8 cellular contexts compared by ENCODE assay signal in genomic region chr6:37704498-37704897, GRCh38. TPM values are rescaled to one million over a fixed set of nuclear protein-coding genes. Genes with fewer than 3 reads are reported as not detected.
DNase-seq lines count a peak whose midpoint lies in the region; ATAC-seq and TF ChIP-seq lines count a peak whose summit lies in the region.
"Not testable (repeated sequence)": the region's sequence is repeated elsewhere in the genome, so short reads cannot be mapped to it uniquely, and the experiment has no call there.

No MANE protein-coding gene starts in this region.

- not testable (repeated sequence) for H2AK9ac ChIP-seq in IMR-90 (replicated peaks; ENCODE audit: low read depth, low read length, poor library complexity)

- not testable (repeated sequence) for TF ChIP-seq RAD21 in IMR-90 (IDR thresholded peaks at IDR 0.05; ENCODE audit: low read length)

- not testable (repeated sequence) for H4K20me1 ChIP-seq in BLaER1; IMR-90 (ENCODE audit: insufficient read depth, low read length); fibroblast of lung (ENCODE audit: control insufficient read depth, extremely low read depth, insufficient read depth, low read length)

- H2AK5ac ChIP-seq in IMR-90 (ENCODE audit: low read depth, low read length): peak overlapping the region; percentile 59; the same call in 1 of the 2 replicates

- H2BK120ac ChIP-seq in IMR-90 (ENCODE audit: low read depth, low read length): not testable (repeated sequence)

- 0 out of 2 replicates have a peak overlapping the region, but pooled peaks have one; percentile 27 for H3K23ac ChIP-seq in IMR-90 (ENCODE audit: low read depth, low read length)

- H3K9me3 ChIP-seq in BLaER1; IMR-90 (ENCODE audit: control insufficient read depth, insufficient read depth, low read length); adipocyte (ENCODE audit: control insufficient read depth, low read length); fibroblast of lung (ENCODE audit: control insufficient read depth, insufficient read depth, low read depth, low read length); tibial artery: not testable (repeated sequence)

- H3K9me1 ChIP-seq in IMR-90 (ENCODE audit: insufficient read depth, low read length): not testable (repeated sequence)

- not testable (repeated sequence) for H3K18ac ChIP-seq in IMR-90 (ENCODE audit: low read depth, low read length)

- not testable (repeated sequence) for H3K36me3 ChIP-seq in BLaER1; IMR-90 (ENCODE audit: control insufficient read depth, insufficient read depth, low read length); adipocyte (ENCODE audit: control insufficient read depth, insufficient read depth, low read length, severe bottlenecking); fibroblast of lung (ENCODE audit: control insufficient read depth, insufficient read depth, low read length); tibial artery

- not testable (repeated sequence) for H2BK5ac ChIP-seq in IMR-90 (ENCODE audit: low read depth, low read length, poor library complexity, severe bottlenecking)

- not testable (repeated sequence) for H3K4me3 ChIP-seq in BLaER1; IMR-90 (ENCODE audit: insufficient read depth, low read depth, low read length); fibroblast of lung (replicated peaks in 1 of 4; ENCODE audit: control extremely low read depth in 1 of 4, insufficient read depth in 1 of 4, low read depth in 3 of 4, low read length in 4 of 4); tibial artery
- peak overlapping the region; percentile 75 for H3K4me3 ChIP-seq in adipocyte (ENCODE audit: low read length)

- in situ Hi-C loops in IMR-90 (cut with MboI; ENCODE audit: low sequenced_read_pairs): loop anchor here (10.0 kb wide), 1 partner anchor 300 kb away; no protein-coding TSS in a partner anchor

- H3K9ac ChIP-seq in BLaER1; IMR-90 (ENCODE audit: low read depth, low read length); fibroblast of lung (ENCODE audit: insufficient read depth, low read length): not testable (repeated sequence)
- H3K9ac ChIP-seq in adipocyte (ENCODE audit: low read length): peak overlapping the region; percentile 77

- H3K36me3 Mint-ChIP-seq in activated CD4-positive, alpha-beta memory T cell treated with anti-CD3 and anti-CD28 coated beads, Interleukin-2, amount 10 ng/mL, durations not matched to agents 7 days and 5 days (ENCODE audit: low read depth); naive B cell; progenitor cell of endocrine pancreas (ENCODE audit: insufficient read depth): not testable (repeated sequence)

- H2AFZ ChIP-seq in IMR-90 (replicated peaks; ENCODE audit: low read length, poor library complexity); fibroblast of lung (ENCODE audit: low read length): not testable (repeated sequence)

- ATAC-seq in IMR-90 (ENCODE audit: low read depth); naive B cell (ENCODE audit: low read depth in 2 of 2): not testable (repeated sequence)

- intact Hi-C loops in IMR-90 (cut with micrococcal nuclease): loop anchor here (2.0 to 10.0 kb wide), 2 partner anchors 114 to 450 kb away; partner anchors contain the start of gene ZFAND3
- intact Hi-C loops in tibial artery (cut with DNase I; ENCODE audit: low total_unique reads): loop anchor here (10.0 kb wide), 1 partner anchor 780 kb away; no protein-coding TSS in a partner anchor

- not testable (repeated sequence) for H3K79me1 ChIP-seq in IMR-90 (ENCODE audit: low read depth in 1 of 2, low read length in 2 of 2)

- peak overlapping the region; percentile 69 for H3K4me3 Mint-ChIP-seq in activated CD4-positive, alpha-beta memory T cell treated with anti-CD3 and anti-CD28 coated beads, Interleukin-2, amount 10 ng/mL, durations not matched to agents 7 days and 5 days
- H3K4me3 Mint-ChIP-seq in naive B cell (peak overlapping the region; percentile 89 to 95 (median 92)), progenitor cell of endocrine pancreas (ENCODE audit: low read depth) (peak overlapping the region; percentile 74)

- WGBS in IMR-90 (ENCODE audit: extremely low coverage in 2 of 2, insufficient read length in 1 of 2), 2 experiments: no CpG with 5 or more reads among the region's 3 CpGs

- CTCF ChIA-PET in IMR-90 (lab: Yijun Ruan, JAX): interaction anchor here (0.6 to 1.1 kb wide), 4 partner anchors 123 to 379 kb away, joined by 3 to 6 read pairs (median 4); no protein-coding TSS in a partner anchor
- CTCF ChIA-PET in activated CD4-positive, alpha-beta memory T cell treated with anti-CD3 and anti-CD28 coated beads, Interleukin-2, amount 10 ng/mL, durations not matched to agents 7 days and 5 days (lab: Charles Lee): interaction anchor here (0.7 to 1.9 kb wide), 5 partner anchors 12 to 790 kb away, joined by 3 to 7 read pairs (median 4); no protein-coding TSS in a partner anchor

- H4K8ac ChIP-seq in IMR-90 (ENCODE audit: low read depth in 2 of 2, low read length in 2 of 2): not testable (repeated sequence)

- TF ChIP-seq POLR2A in IMR-90 (IDR thresholded peaks at IDR 0.05; ENCODE audit: low read depth, low read length): not testable (repeated sequence)

- not testable (repeated sequence) for BruUV-seq in IMR-90 (replicated peaks; lab: Mats Ljungman, UMichigan)

- H3K9me3 Mint-ChIP-seq in activated CD4-positive, alpha-beta memory T cell treated with anti-CD3 and anti-CD28 coated beads, Interleukin-2, amount 10 ng/mL, durations not matched to agents 7 days and 5 days; naive B cell; progenitor cell of endocrine pancreas (ENCODE audit: low read depth): not testable (repeated sequence)

- 0 out of 2 replicates have a peak overlapping the region, but pooled peaks have one; percentile 45 for H3K14ac ChIP-seq in IMR-90 (replicated peaks; ENCODE audit: low read depth, low read length)

- H3K4ac ChIP-seq in IMR-90 (ENCODE audit: low read depth, low read length): peak overlapping the region; percentile 34; the same call in 1 of the 2 replicates

- not testable (repeated sequence) for H2BK15ac ChIP-seq in IMR-90 (ENCODE audit: low read depth, low read length)

- not testable (repeated sequence) for DNase-seq in IMR-90; activated CD4-positive, alpha-beta memory T cell treated with anti-CD3 and anti-CD28 coated beads, Interleukin-2, amount 10 ng/mL, durations not matched to agents 7 days and 5 days; adipocyte (ENCODE audit: low read depth); fibroblast of lung (ENCODE audit: low read depth in 2 of 2); naive B cell; progenitor cell of endocrine pancreas (ENCODE audit: low spot score, unreplicated experiment); tibial artery

- H3K79me2 ChIP-seq in fibroblast of lung (ENCODE audit: control insufficient read depth, insufficient read depth, low read length): not testable (repeated sequence)

- H3K4me2 ChIP-seq in BLaER1: peak overlapping the region; percentile 88
- not testable (repeated sequence) for H3K4me2 ChIP-seq in IMR-90 (ENCODE audit: low read depth, low read length)
- H3K4me2 ChIP-seq in fibroblast of lung (ENCODE audit: extremely low read depth, insufficient read depth, low read length): peak overlapping the region; percentile 20

- POLR2A ChIA-PET in IMR-90 (lab: Charles Lee; ENCODE audit: unreplicated experiment): not testable (repeated sequence)
- POLR2A ChIA-PET in activated CD4-positive, alpha-beta memory T cell treated with anti-CD3 and anti-CD28 coated beads, Interleukin-2, amount 10 ng/mL, durations not matched to agents 7 days and 5 days (lab: Charles Lee): interaction anchor here (1.2 kb wide), 1 partner anchor 115 kb away, joined by 4 read pairs; the partner anchor contains the start of gene ZFAND3

- H4K5ac ChIP-seq in IMR-90 (ENCODE audit: low read depth, low read length): not testable (repeated sequence)

- TF ChIP-seq CTCF in IMR-90 (conservative IDR thresholded peaks at IDR 0.05; ENCODE audit: low read depth, low read length); fibroblast of lung (conservative IDR thresholded peaks at IDR 0.05 in 1 of 2, IDR thresholded peaks at IDR 0.05 in 1 of 2; ENCODE audit: low read depth in 1 of 2, low read length in 2 of 2); progenitor cell of endocrine pancreas (IDR thresholded peaks at IDR 0.05; ENCODE audit: unreplicated experiment); tibial artery (IDR thresholded peaks at IDR 0.05): not testable (repeated sequence)

- dilution Hi-C loops in IMR-90 (cut with HindIII; ENCODE audit: low sequenced_read_pairs, unreplicated experiment): not testable (repeated sequence)

- H4K91ac ChIP-seq in IMR-90 (ENCODE audit: insufficient read depth, low read depth, low read length): not testable (repeated sequence)

- H3K27ac Mint-ChIP-seq in activated CD4-positive, alpha-beta memory T cell treated with anti-CD3 and anti-CD28 coated beads, Interleukin-2, amount 10 ng/mL, durations not matched to agents 7 days and 5 days: not testable (repeated sequence)
- H3K27ac Mint-ChIP-seq in naive B cell: peak overlapping the region in 3 of 6 donors; percentile 26 to 88 (median 85)
- peak overlapping the region; percentile 76 for H3K27ac Mint-ChIP-seq in progenitor cell of endocrine pancreas

- peaks cover 21% of the 10 kb centered on the region for H3K4me1 Mint-ChIP-seq in activated CD4-positive, alpha-beta memory T cell treated with anti-CD3 and anti-CD28 coated beads, Interleukin-2, amount 10 ng/mL, durations not matched to agents 7 days and 5 days
- peaks cover 21 to 30% (median 23%) of the 10 kb centered on the region in 3 donors for H3K4me1 Mint-ChIP-seq in naive B cell
- not testable (repeated sequence) for H3K4me1 Mint-ChIP-seq in progenitor cell of endocrine pancreas (ENCODE audit: low read depth)

- not testable (repeated sequence) for H2BK20ac ChIP-seq in IMR-90 (ENCODE audit: low read depth, low read length)

- H3K4me1 ChIP-seq in BLaER1: peaks cover 40% of the 10 kb centered on the region
- not testable (repeated sequence) for H3K4me1 ChIP-seq in IMR-90 (ENCODE audit: control insufficient read depth, insufficient read depth, low read length); adipocyte (ENCODE audit: control insufficient read depth, insufficient read depth, low read length); fibroblast of lung (ENCODE audit: control insufficient read depth, extremely low read depth, insufficient read depth, low read length)
- H3K4me1 ChIP-seq in tibial artery: peaks cover 0 to 17% (median 9%) of the 10 kb centered on the region in 4 donors

- not testable (repeated sequence) for H3K27me3 ChIP-seq in BLaER1; IMR-90 (ENCODE audit: control insufficient read depth, insufficient read depth, low read length); adipocyte (replicated peaks; ENCODE audit: control insufficient read depth, insufficient read depth, low read length); fibroblast of lung (ENCODE audit: control insufficient read depth, insufficient read depth, low read length); tibial artery

- H3K56ac ChIP-seq in IMR-90 (ENCODE audit: extremely low read depth, insufficient read depth, low read length): not testable (repeated sequence)

- H3K27me3 Mint-ChIP-seq in activated CD4-positive, alpha-beta memory T cell treated with anti-CD3 and anti-CD28 coated beads, Interleukin-2, amount 10 ng/mL, durations not matched to agents 7 days and 5 days: not testable (repeated sequence)
- peaks cover 0 to 24% (median 19%) of the 10 kb centered on the region in 3 donors for H3K27me3 Mint-ChIP-seq in naive B cell
- peaks cover 35% of the 10 kb centered on the region for H3K27me3 Mint-ChIP-seq in progenitor cell of endocrine pancreas

- not testable (repeated sequence) for H3K27ac ChIP-seq in BLaER1; IMR-90 (ENCODE audit: insufficient read depth, low read length); fibroblast of lung (ENCODE audit: insufficient read depth, low read length)
- H3K27ac ChIP-seq in tibial artery: peak overlapping the region; percentile 81 to 85

RNA-seq across cellular contexts. Expression of gene MDGA1, which starts 6.8 kb away (rescaled TPM):
- total RNA-seq in IMR-90 (2012; rRNA removed) (4.3 and 5.0 TPM in 2 replicates), fibroblast of lung (3.1 and 9.1 TPM in 2 replicates), progenitor cell of endocrine pancreas (0.55 and 2.0 TPM in 2 replicates)
- polyA plus RNA-seq in IMR-90 (2012; rRNA removed) (13.4 and 17.2 TPM in 2 replicates), fibroblast of lung (7.0 and 8.5 TPM in 2 replicates), naive B cell (ENCODE audit: low read depth in 6 of 6) (1 to 10 TPM in 3 of 6 donors, under 1 TPM in 3; 0.15 to 1.9 (median 1.1) TPM)
- 8.5 and 11.7 TPM in 2 replicates for polyA plus RNA-seq in IMR-90 (2012; cell fraction: cytosol; rRNA removed)
- 23.1 and 50.4 TPM in 2 replicates for polyA plus RNA-seq in IMR-90 (2012; cell fraction: nucleus; rRNA removed; ENCODE audit: low replicate concordance)
- total RNA-seq in activated CD4-positive, alpha-beta memory T cell treated with anti-CD3 and anti-CD28 coated beads, Interleukin-2, amount 10 ng/mL, durations not matched to agents 7 days and 5 days: 10 to 100 TPM; 35.1 to 38.0 TPM
- polyA plus RNA-seq in fibroblast of lung (2012): 11.4 and 14.6 TPM in 2 replicates
- 21.4 and 43.4 TPM in 2 replicates for polyA minus RNA-seq in fibroblast of lung (ENCODE audit: low replicate concordance)
